ENCODE assay signal across 14 cellular contexts in the genomic region with DNA sequence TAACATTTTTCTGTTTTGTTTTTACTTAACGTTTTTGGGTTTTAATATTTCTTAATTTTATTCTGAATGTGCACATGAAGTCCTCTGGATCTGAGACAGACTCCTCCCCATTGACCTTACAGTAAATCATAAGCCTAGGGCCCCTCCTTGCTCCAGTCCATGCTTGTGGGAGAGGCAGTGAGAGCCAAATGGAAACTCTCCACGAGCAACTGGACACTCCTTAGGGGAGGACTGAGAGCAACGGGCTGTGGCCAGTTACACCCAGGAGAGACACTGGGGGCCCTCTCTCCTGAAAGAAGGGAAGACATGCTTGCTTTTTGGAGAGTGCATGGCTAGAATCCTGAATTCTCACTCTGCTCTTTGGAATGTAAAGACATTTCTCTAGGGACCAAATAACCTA. TPM values are rescaled to one million over a fixed set of nuclear protein-coding genes. Genes with fewer than 3 reads are reported as not detected.
DNase-seq lines count a peak whose midpoint lies in the region; ATAC-seq and TF ChIP-seq lines count a peak whose summit lies in the region.
"Had no signal": no experiment of that assay in that cellular context is flagged by ENCODE, and none has a peak within 500 bp of the region (broad histone marks: within the 10 kb centered on the region; RNA-seq: fewer than 3 reads in every experiment).

No MANE protein-coding gene starts in this region.

- H3K4me1 ChIP-seq in right lobe of liver (no peaks in the 10 kb centered on the region), subcutaneous abdominal adipose tissue (ENCODE audit: control insufficient read depth in 5 of 5, insufficient read depth in 5 of 5, low read length in 5 of 5) (peaks cover 2 to 33% (median 25%) of the 10 kb centered on the region in 5 donors)

- H3K9ac ChIP-seq in subcutaneous abdominal adipose tissue (ENCODE audit: low read length in 5 of 5) = peak overlapping the region in 1 of 5 donors; percentile 30

- no peak overlapping the region for H3K27ac ChIP-seq in right lobe of liver
- H3K27ac ChIP-seq in subcutaneous abdominal adipose tissue (ENCODE audit: low read depth, low read length) = peak overlapping the region; percentile 49
- H3K27ac ChIP-seq: HL-60, tibial artery had no signal

- DNase-seq in RPMI7951 (ENCODE audit: low read depth) (peak; percentile 82), fibroblast of mammary gland (ENCODE audit: low read depth) (peak; percentile 73), right lobe of liver (no peak), GM13977 (ENCODE audit: low spot score) (no peak), DMS153 treated with DMSO at 0.1 percent for 48 hours (lab: John Stamatoyannopoulos, UW; ENCODE audit: unreplicated experiment) (no peak), NAMALWA (ENCODE audit: low spot score) (no peak)
- DNase-seq: activated naive CD8-positive, alpha-beta T cell treated with anti-CD3 and anti-CD28 coated beads, Interleukin-2, amount 10 ng/mL, durations not matched to agents 7 days and 5 days; COR-L47; hypothalamus; MV-4-11 had no signal

- in situ Hi-C loops in GM13977 (cut with MboI; ENCODE audit: low pct_unique_long_range_greater_than_20kb, low sequenced_read_pairs, unreplicated experiment) = no loop called here

- TF ChIP-seq POLR2A in right lobe of liver (IDR thresholded peaks at IDR 0.05) = no peak

- ATAC-seq in right lobe of liver = peak in 3 of 4 donors; percentile 17 to 45 (median 39)
- no peak for ATAC-seq in GM21360 (IDR thresholded peaks at IDR 0.05; ENCODE audit: unreplicated experiment)

- H3K27me3 ChIP-seq in right lobe of liver = no peaks in the 10 kb centered on the region
- H3K27me3 ChIP-seq in subcutaneous abdominal adipose tissue (ENCODE audit: control insufficient read depth in 5 of 5, insufficient read depth in 4 of 5, low read length in 5 of 5) = no peaks in the 10 kb centered on the region
- H3K27me3 ChIP-seq: tibial artery had no signal

- no peaks in the 10 kb centered on the region for H3K9me3 ChIP-seq in right lobe of liver
- H3K9me3 ChIP-seq in subcutaneous abdominal adipose tissue (ENCODE audit: control insufficient read depth in 5 of 5, low read length in 5 of 5) = peaks cover 0 to 3% (median 0%) of the 10 kb centered on the region in 5 donors
- H3K9me3 ChIP-seq: tibial artery had no signal

- WGBS in right lobe of liver (ENCODE audit: insufficient coverage, low coverage, low lambda C conversion rate, missing lambda C conversion rate) = 28% methylated on average over 3 of the region's 3 CpGs

- intact Hi-C loops in right lobe of liver (cut with DNase I) = no loop called here

- no peak overlapping the region for H3K4me3 ChIP-seq in fibroblast of mammary gland (ENCODE audit: control insufficient read depth, low read depth, low read length)
- H3K4me3 ChIP-seq in right lobe of liver = no peak overlapping the region
- no peak overlapping the region for H3K4me3 ChIP-seq in subcutaneous abdominal adipose tissue (ENCODE audit: low read depth in 1 of 5, low read length in 5 of 5)
- H3K4me3 ChIP-seq: tibial artery had no signal

- TF ChIP-seq CTCF in fibroblast of mammary gland (conservative IDR thresholded peaks at IDR 0.05; ENCODE audit: control insufficient read depth, insufficient read depth, low read depth, low read length) = no peak
- TF ChIP-seq CTCF in right lobe of liver (IDR thresholded peaks at IDR 0.05) = no peak
- TF ChIP-seq CTCF in GM13977 (IDR thresholded peaks at IDR 0.05; ENCODE audit: extremely low read depth, insufficient read depth, missing control alignments) = no peak

- H3K36me3 ChIP-seq in right lobe of liver (no peaks in the 10 kb centered on the region), subcutaneous abdominal adipose tissue (ENCODE audit: control insufficient read depth in 5 of 5, insufficient read depth in 5 of 5, low read length in 5 of 5) (no peaks in the 10 kb centered on the region)
- H3K36me3 ChIP-seq: tibial artery had no signal

RNA-seq across cellular contexts. Expression of a gene that starts 48.9 kb away (rescaled TPM):
- total RNA-seq in RPMI7951 (2014; rRNA removed; shearing (Covaris generic)) = 105 TPM in 2 replicates
- 10 to 100 TPM; 20.4 to 30.8 (median 26.3) TPM for total RNA-seq in right lobe of liver

Comparison
In these comparisons a context has a peak if more than half of its experiments do, and no peak if none do; other contexts are left out.
1. DNase-seq: peak in RPMI7951 (single experiment) and fibroblast of mammary gland (single experiment); none in right lobe of liver (0 of 3), GM13977 (single experiment), DMS153 treated with DMSO at 0.1 percent for 48 hours (single experiment) and NAMALWA (single experiment).